In the genomic region with DNA sequence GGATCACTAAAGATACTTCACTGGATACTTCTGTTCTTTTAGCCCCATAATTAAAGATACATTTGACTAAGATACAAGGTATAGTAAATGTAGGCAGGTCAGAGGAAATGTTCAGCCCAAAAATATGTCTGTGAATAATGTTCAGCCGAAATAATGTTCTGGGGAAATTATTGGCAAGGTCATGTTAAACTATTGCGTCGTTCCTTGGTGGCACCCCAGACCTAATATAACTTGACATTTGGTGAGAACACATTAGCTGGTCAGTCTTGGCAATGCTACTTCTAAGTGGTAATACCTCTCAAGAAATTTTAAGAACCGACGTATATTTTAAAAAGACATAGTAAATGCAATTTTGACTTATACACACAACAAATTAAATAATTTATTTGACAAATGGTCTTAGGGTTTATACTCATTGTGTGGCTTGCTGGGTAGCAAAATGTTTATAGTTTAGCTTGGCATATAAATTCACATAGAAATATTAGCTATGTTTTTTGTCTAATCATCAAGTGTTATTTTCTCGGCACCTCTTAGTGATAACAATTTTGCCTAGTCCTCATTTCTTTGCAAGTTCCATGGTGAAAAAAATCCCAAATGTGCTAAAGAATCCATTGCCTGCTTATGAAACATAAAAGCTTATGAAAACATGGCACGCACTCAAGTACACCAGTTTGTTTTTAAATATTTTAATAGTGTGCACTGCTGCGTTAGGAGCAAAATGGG, we compare ENCODE assay signal across 25 cellular contexts.
DNase-seq lines count a peak whose midpoint lies in the region; ATAC-seq and TF ChIP-seq lines count a peak whose summit lies in the region.
"Had no signal": no experiment of that assay in that cellular context is flagged by ENCODE, and none has a peak within 500 bp of the region (broad histone marks: within the 10 kb centered on the region; RNA-seq: fewer than 3 reads in every experiment).

No MANE protein-coding gene starts in this region.

- no peaks in the 10 kb centered on the region for H3K36me3 Mint-ChIP-seq in HFFc6 (ENCODE audit: low read depth)
- H3K36me3 Mint-ChIP-seq: activated naive CD4-positive, alpha-beta T cell treated with anti-CD3 and anti-CD28 coated beads, Interleukin-2, amount 50 U/mL, for 72 hours; stimulated activated memory B cell treated with anti-CD40 and anti-IgM and Interleukin-4, amounts not matched to agents 10 μg/mL and 1 μg/mL and 100 μg/mL, for 72 hours had no signal

- intact Hi-C loops in body of pancreas (cut with DNase I) (no loop called here), thyroid gland (cut with DNase I) (no loop called here)

- 28 to 36% methylated on average over 8 of the region's 8 CpGs for WGBS in body of pancreas, 2 donors
- 85 to 88% methylated on average over 8 of the region's 8 CpGs for WGBS in thyroid gland, 2 donors

- H3K27ac ChIP-seq in body of pancreas (peak overlapping the region; percentile 58 to 81 (median 70)), layer of hippocampus (ENCODE audit: low read depth, low read length) (peak overlapping the region; percentile 38), thyroid gland (peak overlapping the region; percentile 82 to 89 (median 87))
- H3K27ac ChIP-seq: heart left ventricle, HL-60 had no signal

- H3K27me3 ChIP-seq in body of pancreas = no peaks in the 10 kb centered on the region
- no peaks in the 10 kb centered on the region for H3K27me3 ChIP-seq in layer of hippocampus (ENCODE audit: control insufficient read depth, insufficient read depth, low read length)
- H3K27me3 ChIP-seq in thyroid gland = no peaks in the 10 kb centered on the region

- H3K4me1 ChIP-seq in body of pancreas (peaks cover 33% of the 10 kb centered on the region), thyroid gland (peaks cover 24 to 49% of the 10 kb centered on the region in 2 donors)

- H3K4me1 Mint-ChIP-seq in HFFc6 (ENCODE audit: low read depth) = no peaks in the 10 kb centered on the region; the same call in 1 of the 2 replicates
- H3K4me1 Mint-ChIP-seq: stimulated activated memory B cell treated with anti-CD40 and anti-IgM and Interleukin-4, amounts not matched to agents 10 μg/mL and 1 μg/mL and 100 μg/mL, for 72 hours had no signal

- H3K9me3 Mint-ChIP-seq in HFFc6 = no peaks in the 10 kb centered on the region
- H3K9me3 Mint-ChIP-seq: CD4-positive, alpha-beta T cell had no signal

- H3K9me3 ChIP-seq in body of pancreas = no peaks in the 10 kb centered on the region
- H3K9me3 ChIP-seq in thyroid gland = no peaks in the 10 kb centered on the region
- H3K9me3 ChIP-seq: heart left ventricle had no signal

- TF ChIP-seq CTCF in HFFc6 (IDR thresholded peaks at IDR 0.05) (no peak), body of pancreas (IDR thresholded peaks at IDR 0.05) (no peak), thyroid gland (IDR thresholded peaks at IDR 0.05) (no peak)

- TF ChIP-seq POLR2A in body of pancreas (IDR thresholded peaks at IDR 0.05) (no peak), thyroid gland (IDR thresholded peaks at IDR 0.05) (no peak)

- H3K4me3 Mint-ChIP-seq in HFFc6 = peak overlapping the region; percentile 70; the same call in 1 of the 2 replicates
- H3K4me3 Mint-ChIP-seq: CD4-positive, alpha-beta T cell; effector memory CD8-positive, alpha-beta T cell; nephron progenitor cell; stimulated activated memory B cell treated with anti-CD40 and anti-IgM and Interleukin-4, amounts not matched to agents 10 μg/mL and 1 μg/mL and 100 μg/mL, for 72 hours had no signal

- no peaks in the 10 kb centered on the region; the same call in none of the 2 replicates for H3K27me3 Mint-ChIP-seq in HFFc6 (ENCODE audit: insufficient read depth)

- no peak for DNase-seq in HFFc6
- DNase-seq in body of pancreas = peak in 1 of 4 donors; percentile 10
- DNase-seq in thyroid gland = no peak
- DNase-seq in NCI-H2107 (lab: John Stamatoyannopoulos, UW) = no peak
- no peak for DNase-seq in NK-92 (lab: John Stamatoyannopoulos, UW; ENCODE audit: unreplicated experiment)
- DNase-seq: activated CD4-positive, alpha-beta T cell treated with anti-CD3 and anti-CD28 coated beads for 4 hours; activated CD8-positive, alpha-beta memory T cell treated with anti-CD3 and anti-CD28 coated beads for 24 hours; anterior cingulate cortex; CD4-positive, alpha-beta T cell; cortex of kidney; effector memory CD8-positive, alpha-beta T cell; EL; foreskin melanocyte; H7; heart left ventricle; NCI-H2029 treated with DMSO at 0.1 percent for 48 hours; nephron progenitor cell; T-helper 9 cell had no signal

- H3K4me3 ChIP-seq in body of pancreas (no peak overlapping the region), thyroid gland (replicated peaks in 1 of 3) (no peak overlapping the region)
- H3K4me3 ChIP-seq: heart left ventricle had no signal

- ATAC-seq in body of pancreas (peak; percentile 51), GM21825 (IDR thresholded peaks at IDR 0.05; ENCODE audit: unreplicated experiment) (no peak), HG02870 (IDR thresholded peaks at IDR 0.05; ENCODE audit: unreplicated experiment) (no peak)
- ATAC-seq: activated naive CD4-positive, alpha-beta T cell treated with anti-CD3 and anti-CD28 coated beads, Interleukin-2, amount 50 U/mL, for 72 hours; effector memory CD8-positive, alpha-beta T cell; esophagus mucosa; heart left ventricle; stimulated activated memory B cell treated with anti-CD40 and anti-IgM and Interleukin-4, amounts not matched to agents 10 μg/mL and 1 μg/mL and 100 μg/mL, for 72 hours had no signal

- H3K36me3 ChIP-seq in body of pancreas (replicated peaks in 1 of 2; ENCODE audit: insufficient read depth in 1 of 2, low read depth in 2 of 2) = no peaks in the 10 kb centered on the region
- H3K36me3 ChIP-seq in thyroid gland = no peaks in the 10 kb centered on the region
- H3K36me3 ChIP-seq: heart left ventricle had no signal

- no peak overlapping the region for H3K27ac Mint-ChIP-seq in HFFc6
- H3K27ac Mint-ChIP-seq: activated naive CD4-positive, alpha-beta T cell treated with anti-CD3 and anti-CD28 coated beads, Interleukin-2, amount 50 U/mL, for 72 hours; CD4-positive, alpha-beta T cell; effector memory CD8-positive, alpha-beta T cell; stimulated activated memory B cell treated with anti-CD40 and anti-IgM and Interleukin-4, amounts not matched to agents 10 μg/mL and 1 μg/mL and 100 μg/mL, for 72 hours had no signal
